In genomic region chr13:95679722-95680121, GRCh38 we compare ENCODE assay signal across 19 cellular contexts. TPM values are rescaled to one million over a fixed set of nuclear protein-coding genes. Genes with fewer than 3 reads are reported as not detected.
DNase-seq lines count a peak whose midpoint lies in the region; ATAC-seq, FAIRE-seq and TF ChIP-seq lines count a peak whose summit lies in the region.
"Had no signal": no experiment of that assay in that cellular context is flagged by ENCODE, and none has a peak within 500 bp of the region (broad histone marks: within the 10 kb centered on the region; RNA-seq: fewer than 3 reads in every experiment).

No MANE protein-coding gene starts in this region.

- H2AFZ ChIP-seq in PC-9 (no peak overlapping the region), keratinocyte (ENCODE audit: control insufficient read depth, low read length) (no peak overlapping the region)
- H2AFZ ChIP-seq: parathyroid adenoma had no signal

- H3K9me2 ChIP-seq in PC-9 (ENCODE audit: insufficient read depth) = no peaks in the 10 kb centered on the region

- intact Hi-C loops in PC-9 (cut with micrococcal nuclease; ENCODE audit: unreplicated experiment) (no loop called here), posterior cingulate gyrus (cut with DNase I) (no loop called here)

- CTCF ChIA-PET in A549 (lab: Yijun Ruan, JAX) = no interaction called here
- CTCF ChIA-PET in PC-9 (lab: Charles Lee) = no interaction called here

- 69% methylated on average over 2 of the region's 2 CpGs for WGBS in A549 (ENCODE audit: missing lambda C conversion rate)

- no peak for TF ChIP-seq RAD21 in A549 (conservative IDR thresholded peaks at IDR 0.05 in 1 of 2, IDR thresholded peaks at IDR 0.05 in 1 of 2)

- FAIRE-seq in A549 (lab: Jason Lieb, UNC) (no peak), keratinocyte (lab: Jason Lieb, UNC) (no peak)

- peaks cover 83% of the 10 kb centered on the region for H3K79me2 ChIP-seq in PC-9 (ENCODE audit: low read depth)
- H3K79me2 ChIP-seq in keratinocyte (ENCODE audit: control insufficient read depth, insufficient read depth, low read length) = peaks cover 80% of the 10 kb centered on the region

- H3K9ac ChIP-seq in keratinocyte (ENCODE audit: control insufficient read depth, extremely low read depth, insufficient read depth, low read length) = no peak overlapping the region
- H3K9ac ChIP-seq: parathyroid adenoma had no signal

- TF ChIP-seq CTCF in A549 (IDR thresholded peaks at IDR 0.05) (no peak), PC-9 (conservative IDR thresholded peaks at IDR 0.05) (no peak), keratinocyte (optimal IDR thresholded peaks at IDR 0.05 in 1 of 3, IDR thresholded peaks at IDR 0.05 in 1 of 3, conservative IDR thresholded peaks at IDR 0.05 in 1 of 3; ENCODE audit: extremely low read depth in 1 of 3, insufficient read depth in 2 of 3, low read length in 3 of 3) (no peak)

- no peak for ATAC-seq in A549
- no peak for ATAC-seq in HG03354 (IDR thresholded peaks at IDR 0.05; ENCODE audit: poor library complexity, severe bottlenecking, unreplicated experiment)
- ATAC-seq: CD8-positive, alpha-beta T cell; heart left ventricle; lower lobe of right lung; stimulated activated naive CD8-positive, alpha-beta T cell treated with anti-CD3 and anti-CD28 coated beads, Interleukin-15, amount 100 ng/mL, for 72 hours had no signal

- H4K20me1 ChIP-seq in PC-9 (ENCODE audit: insufficient read depth) (peaks cover 4% of the 10 kb centered on the region; the same call in 1 of the 2 replicates), keratinocyte (ENCODE audit: control insufficient read depth, extremely low read depth, insufficient read depth, low read length) (peaks cover 3% of the 10 kb centered on the region)

- H3K27ac ChIP-seq in A549 (no peak overlapping the region), PC-9 (0 out of 2 replicates have a peak overlapping the region, but pooled peaks have one; percentile 0), keratinocyte (ENCODE audit: control insufficient read depth, insufficient read depth, low read length) (no peak overlapping the region)
- H3K27ac ChIP-seq: lower lobe of right lung, parathyroid adenoma, VCaP had no signal

- H3K4me1 ChIP-seq in A549 = peaks cover 24% of the 10 kb centered on the region; the same call in 2 of the 3 replicates
- H3K4me1 ChIP-seq in PC-9 (replicated peaks; ENCODE audit: insufficient read depth) = peaks cover 29% of the 10 kb centered on the region
- peaks cover 22% of the 10 kb centered on the region for H3K4me1 ChIP-seq in keratinocyte (ENCODE audit: control insufficient read depth, extremely low read depth, insufficient read depth, low read length)
- H3K4me1 ChIP-seq: parathyroid adenoma had no signal

- no TSS peak for BruUV-seq in PC-9 (replicated peaks; lab: Mats Ljungman, UMichigan)

- H3K4me3 ChIP-seq in A549 (no peak overlapping the region), PC-9 (no peak overlapping the region), keratinocyte (ENCODE audit: control insufficient read depth in 2 of 3, extremely low read depth in 1 of 3, insufficient read depth in 2 of 3, low read depth in 1 of 3, low read length in 3 of 3) (peak overlapping the region in 2 of 3 experiments; percentile 96 to 97)
- H3K4me3 ChIP-seq: lower lobe of right lung had no signal

- POLR2A ChIA-PET in A549 (lab: Yijun Ruan, JAX) = no interaction called here
- POLR2A ChIA-PET in PC-9 (lab: Charles Lee; ENCODE audit: unreplicated experiment) = no interaction called here

- H3K36me3 ChIP-seq in PC-9 (ENCODE audit: low read depth) (no peaks in the 10 kb centered on the region), keratinocyte (ENCODE audit: control insufficient read depth in 2 of 2, extremely low read depth in 1 of 2, insufficient read depth in 2 of 2, low read length in 2 of 2) (peaks cover 0 to 2% of the 10 kb centered on the region in 2 experiments)
- H3K36me3 ChIP-seq: heart left ventricle, lower lobe of right lung had no signal

- dilution Hi-C loops in keratinocyte (cut with MboI; ENCODE audit: extremely low pct_ligation_motif_present, low sequenced_read_pairs) = no loop called here

- H3K4me2 ChIP-seq in A549 (peak overlapping the region; percentile 95; the same call in 1 of the 3 replicates), PC-9 (peak overlapping the region; percentile 77), keratinocyte (ENCODE audit: control insufficient read depth, extremely low read depth, insufficient read depth, low read depth, low read length) (peak overlapping the region; percentile 92)

- DNase-seq in A549 (ENCODE audit: low read depth in 1 of 2, low spot score in 1 of 2) (no peak), DMS114 treated with DMSO at 0.1 percent for 48 hours (lab: John Stamatoyannopoulos, UW; ENCODE audit: unreplicated experiment) (peak; percentile 1), PC-9 (no peak), keratinocyte (ENCODE audit: low read depth, low spot score) (no peak), GF-D8 (lab: John Stamatoyannopoulos, UW) (no peak), posterior cingulate gyrus (no peak), HPDE6-E6E7 (ENCODE audit: extremely low spot score) (no peak)
- DNase-seq: activated CD8-positive, alpha-beta memory T cell treated with anti-CD3 and anti-CD28 coated beads, Interleukin-2, amount 50 U/mL, for 48 hours; CD8-positive, alpha-beta T cell; heart left ventricle; lower lobe of right lung; NCI-H1048; NCI-H446 treated with DMSO at 0.1 percent for 48 hours; Right ventricle myocardium superior; stimulated activated CD4-positive, alpha-beta T cell treated with anti-CD3 and anti-CD28 coated beads, Interleukin-4, amount 100 ng/mL, for 4 hours; stimulated activated naive CD8-positive, alpha-beta T cell treated with anti-CD3 and anti-CD28 coated beads, Interleukin-15, amount 100 ng/mL, for 72 hours had no signal

- no peaks in the 10 kb centered on the region for H3K27me3 ChIP-seq in PC-9 (ENCODE audit: insufficient read depth, low read depth)
- no peaks in the 10 kb centered on the region for H3K27me3 ChIP-seq in keratinocyte (ENCODE audit: control insufficient read depth, extremely low read depth, insufficient read depth, low read length)
- H3K27me3 ChIP-seq: heart left ventricle had no signal

- TF ChIP-seq EP300 in A549 (IDR thresholded peaks at IDR 0.05) = no peak

- H3K9me3 ChIP-seq in A549 (no peaks in the 10 kb centered on the region), PC-9 (ENCODE audit: insufficient read depth, low read depth) (no peaks in the 10 kb centered on the region), keratinocyte (ENCODE audit: control insufficient read depth, low read depth, low read length) (no peaks in the 10 kb centered on the region)
- H3K9me3 ChIP-seq: heart left ventricle, lower lobe of right lung had no signal

- peaks cover 2% of the 10 kb centered on the region for H3K9me1 ChIP-seq in keratinocyte (ENCODE audit: control insufficient read depth, extremely low read depth, insufficient read depth, low read length)

- no peak for TF ChIP-seq POLR2A in A549 (IDR thresholded peaks at IDR 0.05; ENCODE audit: low read length)

- peaks cover 5% of the 10 kb centered on the region; the same call in 1 of the 2 replicates for H3F3A ChIP-seq in PC-9 (ENCODE audit: insufficient read depth, low read depth)

TF ChIP-seq in A549, 52 proteins besides CTCF, POLR2A, EP300 and RAD21:
- TF ChIP-seq FOXS1 (CRISPR knock-in tag; IDR thresholded peaks at IDR 0.05) = no peak
- TF ChIP-seq NPAS2 (CRISPR knock-in tag; IDR thresholded peaks at IDR 0.05; ENCODE audit: borderline replicate concordance) = no peak
- no peak for TF ChIP-seq NR3C1 (IDR thresholded peaks at IDR 0.05)
- no peak for TF ChIP-seq JUNB (IDR thresholded peaks at IDR 0.05)
- TF ChIP-seq RCOR1 (IDR thresholded peaks at IDR 0.05; ENCODE audit: low read depth, low read length) = no peak

RNA-seq across cellular contexts. Expression of gene DNAJC3, which starts 2.8 kb away (rescaled TPM):
- 18.6 and 21.9 TPM in 2 replicates for polyA plus RNA-seq in A549 (2011; rRNA removed)
- polyA plus RNA-seq in A549 (2012; cell fraction: cytosol; rRNA removed) = 2.4 and 2.7 TPM in 2 replicates
- polyA plus RNA-seq in A549 (2012; cell fraction: nucleus; rRNA removed) = 1.6 and 2.6 TPM in 2 replicates
- 10.0 to 11.1 TPM (median 11.1 TPM) in 3 replicates for polyA plus RNA-seq in A549 (2017; fragmentation: RNase III; extraction: RNeasy Plus Mini Kit Qiagen cat#74134 plus additional on column Dnase treatment)
- 15.1 and 16.3 TPM in 2 replicates for polyA minus RNA-seq in A549 (2011; rRNA and poly(A)+ RNA removed)
- total RNA-seq in PC-9 (2021) = 8.1 and 10.5 TPM in 2 replicates
- 11.5 to 26.4 TPM (median 23.8 TPM) in 3 replicates for polyA plus RNA-seq in keratinocyte
- polyA plus RNA-seq in keratinocyte (2011; ENCODE audit: low read depth) = 24.2 TPM
- 6.4 and 12.8 TPM in 2 replicates for polyA plus RNA-seq in keratinocyte (2011; cell fraction: cytosol; rRNA removed)
- polyA plus RNA-seq in keratinocyte (2011; cell fraction: nucleus; rRNA removed) = 19.9 and 26.5 TPM in 2 replicates
- 17.0 and 29.2 TPM in 2 replicates for polyA plus RNA-seq in keratinocyte (2012; ENCODE audit: low replicate concordance)
- polyA minus RNA-seq in keratinocyte = 12.7 to 40.5 TPM (median 21.2 TPM) in 3 replicates
- polyA minus RNA-seq in keratinocyte (2011; cell fraction: cytosol; rRNA and poly(A)+ RNA removed) = 15.7 TPM
- polyA minus RNA-seq in keratinocyte (2011; cell fraction: nucleus; rRNA and poly(A)+ RNA removed) = 27.2 and 46.9 TPM in 2 replicates

RNA-seq across cellular contexts. Expression of gene DZIP1, which starts 35.2 kb away (rescaled TPM):
- polyA plus RNA-seq in A549 (2011; rRNA removed) = 14.8 and 17.1 TPM in 2 replicates
- polyA plus RNA-seq in A549 (2012; cell fraction: cytosol; rRNA removed) = 6.6 and 10.1 TPM in 2 replicates
- 16.2 and 17.8 TPM in 2 replicates for polyA plus RNA-seq in A549 (2012; cell fraction: nucleus; rRNA removed)
- 11.5 to 12.9 TPM (median 12.7 TPM) in 3 replicates for polyA plus RNA-seq in A549 (2017; fragmentation: RNase III; extraction: RNeasy Plus Mini Kit Qiagen cat#74134 plus additional on column Dnase treatment)
- 9.5 and 13.0 TPM in 2 replicates for polyA minus RNA-seq in A549 (2011; rRNA and poly(A)+ RNA removed)
- total RNA-seq in PC-9 (2021) = not detected in 2 replicates
- polyA plus RNA-seq in keratinocyte = 0.88 to 1.4 TPM (median 1.3 TPM) in 3 replicates
- polyA plus RNA-seq in keratinocyte (2011; ENCODE audit: low read depth) = 0.74 TPM
- 0.97 and 1.7 TPM in 2 replicates for polyA plus RNA-seq in keratinocyte (2011; cell fraction: cytosol; rRNA removed)
- 1.8 TPM in 2 replicates for polyA plus RNA-seq in keratinocyte (2011; cell fraction: nucleus; rRNA removed)
- 0.32 and 1.4 TPM in 2 replicates for polyA plus RNA-seq in keratinocyte (2012; ENCODE audit: low replicate concordance)
- 0.46 to 1.2 TPM (median 1.0 TPM) in 3 replicates for polyA minus RNA-seq in keratinocyte
- polyA minus RNA-seq in keratinocyte (2011; cell fraction: cytosol; rRNA and poly(A)+ RNA removed) = 2.5 TPM
- 1.6 and 2.1 TPM in 2 replicates for polyA minus RNA-seq in keratinocyte (2011; cell fraction: nucleus; rRNA and poly(A)+ RNA removed)
- total RNA-seq: CD8-positive, alpha-beta T cell had no signal

Comparison
In these comparisons a context has a peak if more than half of its experiments do, and no peak if none do; other contexts are left out.
1. H3K4me3 ChIP-seq: peak in keratinocyte (2 of 3); none in A549 (single experiment) and PC-9 (single experiment).
2. Peak in every context shown above with its lines, with median percentiles within 50 percentile points of each other: H3K4me2 ChIP-seq.